8 cellular contexts compared by ENCODE assay signal in the genomic region with DNA sequence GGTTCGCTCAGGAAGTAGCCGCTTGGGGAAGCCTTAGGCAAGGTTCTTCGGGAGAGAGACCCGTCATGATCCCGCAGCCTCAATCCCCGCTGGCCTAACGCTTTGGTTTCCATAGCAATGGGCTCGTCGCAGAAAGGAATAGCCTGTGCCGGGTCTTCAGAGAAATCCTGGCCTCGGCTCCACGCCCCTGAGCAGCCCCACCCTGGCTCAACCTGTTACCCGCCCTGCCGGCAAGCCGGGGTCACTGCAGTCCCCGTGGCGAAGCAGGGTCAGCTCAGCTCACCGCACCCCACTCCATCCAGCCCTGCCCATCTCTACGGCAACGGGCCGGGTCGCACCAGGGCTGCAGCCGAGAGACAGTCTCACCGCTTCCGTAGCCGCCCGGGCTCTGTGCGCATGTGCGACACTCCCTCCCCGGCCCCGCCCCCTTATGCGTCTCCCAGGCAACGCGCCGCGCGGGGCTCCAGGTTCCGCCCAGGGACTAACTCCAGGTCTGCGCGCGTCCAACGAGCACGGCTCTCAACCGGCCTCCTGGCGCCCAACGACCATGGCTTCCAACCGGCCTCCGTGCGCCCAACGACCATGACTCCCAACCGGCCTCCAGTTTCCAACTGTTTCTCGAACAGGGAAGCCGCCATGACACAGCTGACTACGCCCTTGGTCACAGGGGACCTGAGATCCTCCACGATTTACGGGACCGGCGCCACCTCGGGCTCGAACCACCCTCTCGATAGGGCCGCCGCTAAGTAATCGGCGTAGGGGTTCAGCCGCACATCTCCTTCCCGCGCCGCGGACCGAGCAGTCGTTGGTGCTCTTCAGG. TPM values are rescaled to one million over a fixed set of nuclear protein-coding genes. Genes with fewer than 3 reads are reported as not detected.
DNase-seq lines count a peak whose midpoint lies in the region; ATAC-seq and TF ChIP-seq lines count a peak whose summit lies in the region.

A gene (minus strand): TSS at position 390 of the 820 bp plus-strand sequence. CDS start 3,872 bp downstream, outside the sequence.

- H3K4me3 ChIP-seq in OCI-LY3 (ENCODE audit: low read length): peak within 1 kb of the TSS; percentile 88
- peak within 1 kb of the TSS; percentile 82 for H3K4me3 ChIP-seq in epithelial cell of esophagus (ENCODE audit: low read length)
- H3K4me3 ChIP-seq in mononuclear cell (ENCODE audit: low read length): peak within 1 kb of the TSS; percentile 60

- no peaks in the 10 kb centered on the region for H3K79me2 ChIP-seq in OCI-LY3 (ENCODE audit: low read length)

- H3K9me3 ChIP-seq in OCI-LY3 (ENCODE audit: insufficient read depth, low read length): no peaks in the 10 kb centered on the region
- H3K9me3 ChIP-seq in mononuclear cell (ENCODE audit: low read depth, low read length): no peaks in the 10 kb centered on the region

- H3K4me2 ChIP-seq in OCI-LY3 (ENCODE audit: low read length): peak within 1 kb of the TSS; percentile 91

- DNase-seq in DMS 273 treated with DMSO at 0.1 percent for 48 hours (lab: John Stamatoyannopoulos, UW): peak; percentile 47
- peak; percentile 94 for DNase-seq in HuH-7.5 (ENCODE audit: low spot score)
- peak; percentile 93 for DNase-seq in activated T-cell treated with anti-CD3 and anti-CD28 coated beads for 24 hours (ENCODE audit: low read depth)
- peak; percentile 90 for DNase-seq in epithelial cell of esophagus (ENCODE audit: low read depth)
- peak; percentile 93 to 96 for DNase-seq in stimulated activated CD8-positive, alpha-beta memory T cell treated with anti-CD3 and anti-CD28 coated beads, Interleukin-2, amount 100 ng/mL, for 48 hours (ENCODE audit: low read depth in 2 of 2)

- H3K27me3 ChIP-seq in OCI-LY3 (ENCODE audit: low read depth, low read length): peaks cover 7% of the 10 kb centered on the region; the same call in 1 of the 2 replicates
- H3K27me3 ChIP-seq in mononuclear cell (ENCODE audit: insufficient read depth, low read length): no peaks in the 10 kb centered on the region

- H3K36me3 ChIP-seq in OCI-LY3 (replicated peaks; ENCODE audit: low read depth, low read length): no peaks in the 10 kb centered on the region

- no peak for TF ChIP-seq CTCF in OCI-LY3 (IDR thresholded peaks at IDR 0.05; ENCODE audit: low read depth, low read length)
- peak; percentile 22 for TF ChIP-seq CTCF in epithelial cell of esophagus (IDR thresholded peaks at IDR 0.05; ENCODE audit: insufficient read depth, low read depth, low read length, missing control alignments)

- ATAC-seq in GM21515 (IDR thresholded peaks at IDR 0.05; ENCODE audit: unreplicated experiment): peak; percentile 82

- no peak within 1 kb of the TSS for H3K27ac ChIP-seq in OCI-LY3 (ENCODE audit: low read length)

- peak within 1 kb of the TSS; percentile 71 for H3K9ac ChIP-seq in OCI-LY3 (ENCODE audit: low read length)

- H2AFZ ChIP-seq in OCI-LY3 (ENCODE audit: low read depth, low read length): peak within 1 kb of the TSS; percentile 95

- no peaks in the 10 kb centered on the region for H4K20me1 ChIP-seq in OCI-LY3 (ENCODE audit: insufficient read depth, low read length)

- H3K4me1 ChIP-seq in OCI-LY3 (ENCODE audit: low read length) (peaks cover 10% of the 10 kb centered on the region), mononuclear cell (ENCODE audit: insufficient read depth, low read length) (peaks cover 19% of the 10 kb centered on the region)

RNA-seq across cellular contexts. Expression of the gene that starts here (rescaled TPM):
- total RNA-seq in mononuclear cell: 3.3 TPM
